26 cellular contexts compared by ENCODE assay signal in the genomic region with DNA sequence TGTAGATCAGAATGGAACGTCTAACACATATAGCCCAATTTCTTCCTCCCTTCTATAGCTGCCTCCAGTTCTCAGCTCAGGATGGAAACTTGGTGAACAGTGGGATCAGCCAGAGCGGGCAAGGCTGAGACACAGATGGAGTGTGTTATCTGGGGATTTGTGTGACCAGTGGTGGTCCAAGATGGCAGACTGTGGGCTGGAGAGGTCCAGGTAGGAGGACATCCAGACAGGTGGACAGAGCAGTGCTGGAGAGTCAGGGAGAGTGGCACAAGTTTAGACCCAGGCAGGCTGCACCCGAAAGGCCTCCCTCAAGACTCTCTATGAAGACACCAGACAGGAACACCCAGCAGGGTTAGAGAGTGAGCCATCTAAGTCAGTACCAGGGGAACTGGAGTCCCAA.
A peak's percentile ranks its signal among the peaks of the same experiment; 100 is the strongest.
DNase-seq lines count a peak whose midpoint lies in the region; ATAC-seq, FAIRE-seq and TF ChIP-seq lines count a peak whose summit lies in the region.
"Had no signal": no experiment of that assay in that cellular context is flagged by ENCODE, and none has a peak within 500 bp of the region (broad histone marks: within the 10 kb centered on the region; RNA-seq: fewer than 3 reads in every experiment).

No MANE protein-coding gene starts in this region.

- TF ChIP-seq POLR2A in A549 (IDR thresholded peaks at IDR 0.05; ENCODE audit: low read length): no peak

- 83% methylated on average over 3 of the region's 3 CpGs for WGBS in A549 (ENCODE audit: missing lambda C conversion rate)
- 97% methylated on average over 3 of the region's 3 CpGs for whole genome bisulfite sequencing in hepatocyte (ENCODE audit: low lambda C conversion rate, missing lambda C conversion rate)
- 87 to 94% methylated on average over 3 of the region's 3 CpGs for WGBS in lung, 2 donors

- no peak overlapping the region for H3K27ac Mint-ChIP-seq in stimulated activated effector memory CD8-positive, alpha-beta T cell treated with anti-CD3 and anti-CD28 coated beads, Interleukin-12 subunit alpha, Interleukin-12 subunit beta, amount 100 ng/mL, for 72 hours
- no peak overlapping the region for H3K27ac Mint-ChIP-seq in activated T-cell treated with anti-CD3 and anti-CD28 coated beads, Interleukin-2, amount 50 U/mL, for 72 hours
- H3K27ac Mint-ChIP-seq in T-helper 17 cell: no peak overlapping the region
- H3K27ac Mint-ChIP-seq: HFFc6 had no signal

- DNase-seq in A549 (ENCODE audit: low read depth in 1 of 2, low spot score in 1 of 2) (no peak), hepatocyte (ENCODE audit: low spot score) (no peak), lung (ENCODE audit: low spot score) (no peak), NCI-H187 (lab: John Stamatoyannopoulos, UW) (no peak), T-helper 17 cell (no peak), NCI-H2081 (lab: John Stamatoyannopoulos, UW) (no peak)
- no peak for DNase-seq in stimulated activated effector memory CD8-positive, alpha-beta T cell treated with anti-CD3 and anti-CD28 coated beads, Interleukin-12 subunit alpha, Interleukin-12 subunit beta, amount 100 ng/mL, for 72 hours (ENCODE audit: low spot score in 2 of 2)
- DNase-seq in activated T-cell treated with anti-CD3 and anti-CD28 coated beads, Interleukin-2, amount 50 U/mL, for 72 hours: no peak
- DNase-seq: 8988T, EL, GDM1, GM23248, HFFc6, MM.1S, NCI-H1048, NCI-H1694 treated with DMSO at 0.1 percent for 48 hours, NCI-H2171 treated with DMSO at 0.1 percent for 48 hours, NCI-H524, SIG-M5 had no signal

- TF ChIP-seq CTCF in A549 (IDR thresholded peaks at IDR 0.05): no peak
- TF ChIP-seq CTCF in hepatocyte (IDR thresholded peaks at IDR 0.05; ENCODE audit: poor library complexity): no peak
- no peak for TF ChIP-seq CTCF in lung (IDR thresholded peaks at IDR 0.05; ENCODE audit: control extremely low read depth, extremely low read depth)

- FAIRE-seq in A549 (lab: Jason Lieb, UNC): no peak
- FAIRE-seq: GM12878, RCC 7860 had no signal

- no peak overlapping the region; a peak in 1 of 6 replicates for H3K27ac ChIP-seq in A549
- H3K27ac ChIP-seq in hepatocyte: peak overlapping the region; percentile 14
- H3K27ac ChIP-seq in lung (ENCODE audit: low read depth in 1 of 2, low read length in 1 of 2): peak overlapping the region in 1 of 2 donors; percentile 62
- H3K27ac ChIP-seq: GM23248, HL-60, KMS-11, SK-N-MC had no signal

- H3K4me3 ChIP-seq in A549 (no peak overlapping the region), hepatocyte (no peak overlapping the region), lung (no peak overlapping the region)
- H3K4me3 ChIP-seq: GM12878, GM23248, HAP-1, SK-N-MC had no signal

- H3K79me2 ChIP-seq in hepatocyte: no peaks in the 10 kb centered on the region

- no peak for TF ChIP-seq RAD21 in A549 (conservative IDR thresholded peaks at IDR 0.05 in 1 of 2, IDR thresholded peaks at IDR 0.05 in 1 of 2)

- H3K27me3 ChIP-seq in hepatocyte (no peaks in the 10 kb centered on the region), lung (ENCODE audit: control insufficient read depth, insufficient read depth) (no peaks in the 10 kb centered on the region)

- H2AFZ ChIP-seq in hepatocyte: no peak overlapping the region
- H2AFZ ChIP-seq: GM23248 had no signal

- no peaks in the 10 kb centered on the region for H3K9me2 ChIP-seq in hepatocyte (replicated peaks; ENCODE audit: insufficient read depth)

- H3K9me3 Mint-ChIP-seq in stimulated activated effector memory CD8-positive, alpha-beta T cell treated with anti-CD3 and anti-CD28 coated beads, Interleukin-12 subunit alpha, Interleukin-12 subunit beta, amount 100 ng/mL, for 72 hours: no peaks in the 10 kb centered on the region
- no peaks in the 10 kb centered on the region for H3K9me3 Mint-ChIP-seq in activated T-cell treated with anti-CD3 and anti-CD28 coated beads, Interleukin-2, amount 50 U/mL, for 72 hours
- H3K9me3 Mint-ChIP-seq: HFFc6, IgD-negative memory B cell had no signal

- H4K20me1 ChIP-seq in hepatocyte (ENCODE audit: insufficient read depth, poor library complexity, severe bottlenecking): no peaks in the 10 kb centered on the region

- TF ChIP-seq EP300 in A549 (IDR thresholded peaks at IDR 0.05): no peak

- H3K4me3 Mint-ChIP-seq in stimulated activated effector memory CD8-positive, alpha-beta T cell treated with anti-CD3 and anti-CD28 coated beads, Interleukin-12 subunit alpha, Interleukin-12 subunit beta, amount 100 ng/mL, for 72 hours: no peak overlapping the region
- no peak overlapping the region for H3K4me3 Mint-ChIP-seq in activated T-cell treated with anti-CD3 and anti-CD28 coated beads, Interleukin-2, amount 50 U/mL, for 72 hours
- no peak overlapping the region for H3K4me3 Mint-ChIP-seq in T-helper 17 cell
- H3K4me3 Mint-ChIP-seq: HFFc6, IgD-negative memory B cell had no signal

- H3K4me1 ChIP-seq in A549: no peaks in the 10 kb centered on the region
- H3K4me1 ChIP-seq in hepatocyte (ENCODE audit: insufficient read depth): no peaks in the 10 kb centered on the region
- peaks cover 0 to 3% of the 10 kb centered on the region in 2 donors for H3K4me1 ChIP-seq in lung (ENCODE audit: control insufficient read depth in 2 of 2, insufficient read depth in 2 of 2, low read length in 2 of 2)

- no peak overlapping the region; the same call in 2 of the 3 replicates for H3K4me2 ChIP-seq in A549
- no peak overlapping the region for H3K4me2 ChIP-seq in hepatocyte
- H3K4me2 ChIP-seq: KMS-11 had no signal

- H3K4me1 Mint-ChIP-seq in stimulated activated effector memory CD8-positive, alpha-beta T cell treated with anti-CD3 and anti-CD28 coated beads, Interleukin-12 subunit alpha, Interleukin-12 subunit beta, amount 100 ng/mL, for 72 hours: no peaks in the 10 kb centered on the region
- H3K4me1 Mint-ChIP-seq in activated T-cell treated with anti-CD3 and anti-CD28 coated beads, Interleukin-2, amount 50 U/mL, for 72 hours (ENCODE audit: low read depth): no peaks in the 10 kb centered on the region
- H3K4me1 Mint-ChIP-seq in T-helper 17 cell: no peaks in the 10 kb centered on the region
- H3K4me1 Mint-ChIP-seq: IgD-negative memory B cell had no signal

- H3K36me3 ChIP-seq in hepatocyte (replicated peaks; ENCODE audit: insufficient read depth, low read depth): no peaks in the 10 kb centered on the region
- no peaks in the 10 kb centered on the region for H3K36me3 ChIP-seq in lung (ENCODE audit: control insufficient read depth in 2 of 2, insufficient read depth in 2 of 2, low read length in 2 of 2)
- H3K36me3 ChIP-seq: HAP-1 had no signal

- CTCF ChIA-PET in A549 (lab: Yijun Ruan, JAX): no interaction called here

- no peaks in the 10 kb centered on the region for H3K9me3 ChIP-seq in A549
- no peaks in the 10 kb centered on the region for H3K9me3 ChIP-seq in hepatocyte (ENCODE audit: low read depth)
- H3K9me3 ChIP-seq in lung (ENCODE audit: control insufficient read depth in 2 of 2, insufficient read depth in 1 of 2, low read length in 1 of 2): peaks cover 0 to 2% of the 10 kb centered on the region in 2 donors
- H3K9me3 ChIP-seq in T-helper 17 cell (ENCODE audit: control insufficient read depth, low read length, poor library complexity, severe bottlenecking): no peaks in the 10 kb centered on the region
- H3K9me3 ChIP-seq: HAP-1 had no signal

- POLR2A ChIA-PET in A549 (lab: Yijun Ruan, JAX): no interaction called here

- peak; percentile 33 to 40; a peak in 3 of 6 replicates for ATAC-seq in A549
- peak; percentile 4 for ATAC-seq in lung (ENCODE audit: insufficient read depth, low FRiP score)
- ATAC-seq in stimulated activated effector memory CD8-positive, alpha-beta T cell treated with anti-CD3 and anti-CD28 coated beads, Interleukin-12 subunit alpha, Interleukin-12 subunit beta, amount 100 ng/mL, for 72 hours: peak; percentile 40
- no peak for ATAC-seq in activated T-cell treated with anti-CD3 and anti-CD28 coated beads, Interleukin-2, amount 50 U/mL, for 72 hours (replicated peaks in 1 of 2)
- ATAC-seq in T-helper 17 cell: no peak
- ATAC-seq: GM12878 had no signal

- H3K27me3 Mint-ChIP-seq in activated T-cell treated with anti-CD3 and anti-CD28 coated beads, Interleukin-2, amount 50 U/mL, for 72 hours (ENCODE audit: low read depth): peaks cover 9% of the 10 kb centered on the region
- H3K27me3 Mint-ChIP-seq in T-helper 17 cell: peaks cover 27% of the 10 kb centered on the region

- H3K36me3 Mint-ChIP-seq in stimulated activated effector memory CD8-positive, alpha-beta T cell treated with anti-CD3 and anti-CD28 coated beads, Interleukin-12 subunit alpha, Interleukin-12 subunit beta, amount 100 ng/mL, for 72 hours: no peaks in the 10 kb centered on the region
- H3K36me3 Mint-ChIP-seq in activated T-cell treated with anti-CD3 and anti-CD28 coated beads, Interleukin-2, amount 50 U/mL, for 72 hours (ENCODE audit: insufficient read depth in 2 of 2): no peaks in the 10 kb centered on the region
- H3K36me3 Mint-ChIP-seq in T-helper 17 cell (ENCODE audit: low read depth): no peaks in the 10 kb centered on the region
- H3K36me3 Mint-ChIP-seq: IgD-negative memory B cell had no signal

TF ChIP-seq in A549, 52 proteins besides CTCF, POLR2A, EP300 and RAD21:
- TF ChIP-seq EHF (CRISPR knock-in tag; IDR thresholded peaks at IDR 0.05): no peak

Comparison
In these comparisons a context has a peak if more than half of its experiments do, and no peak if none do; other contexts are left out.
1. ATAC-seq: peak in A549 (2 of 2), lung (single experiment) and stimulated activated effector memory CD8-positive, alpha-beta T cell treated with anti-CD3 and anti-CD28 coated beads, Interleukin-12 subunit alpha, Interleukin-12 subunit beta, amount 100 ng/mL, for 72 hours (single experiment); none in activated T-cell treated with anti-CD3 and anti-CD28 coated beads, Interleukin-2, amount 50 U/mL, for 72 hours (0 of 2) and T-helper 17 cell (single experiment).